27 cellular contexts compared by ENCODE assay signal in the genomic region with DNA sequence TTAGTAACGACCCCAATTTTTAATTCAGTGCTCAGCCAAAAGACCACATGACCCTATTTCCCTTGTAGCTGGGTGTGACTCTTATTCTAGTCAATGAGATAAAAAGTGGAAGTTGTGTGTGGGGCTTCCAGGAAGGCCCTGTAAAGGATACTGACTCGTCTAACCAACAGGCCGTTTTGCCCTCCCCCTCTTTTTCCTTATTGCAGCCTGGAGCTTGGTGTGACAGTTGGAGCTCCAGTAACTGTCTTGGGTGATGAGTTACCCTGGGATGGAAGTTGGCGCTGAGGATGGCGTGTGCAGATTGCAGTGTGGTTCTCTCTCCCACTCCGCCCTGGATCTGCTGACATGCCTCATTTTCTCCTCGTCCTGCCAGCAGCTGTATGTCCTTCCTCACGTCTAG.
DNase-seq lines count a peak whose midpoint lies in the region; ATAC-seq and TF ChIP-seq lines count a peak whose summit lies in the region.
"Had no signal": no experiment of that assay in that cellular context is flagged by ENCODE, and none has a peak within 500 bp of the region (broad histone marks: within the 10 kb centered on the region; RNA-seq: fewer than 3 reads in every experiment).

No MANE protein-coding gene starts in this region.

- no peaks in the 10 kb centered on the region for H3K27me3 ChIP-seq in upper lobe of right lung
- H3K27me3 ChIP-seq in CD8-positive, alpha-beta T cell (ENCODE audit: insufficient read depth, low read length) = no peaks in the 10 kb centered on the region
- H3K27me3 ChIP-seq: cardiac muscle cell, colonic mucosa, ovary, uterus had no signal

- peak; percentile 57 for DNase-seq in activated CD4-positive, alpha-beta T cell treated with anti-CD3 and anti-CD28 coated beads for 36 hours
- DNase-seq in activated CD4-positive, alpha-beta T cell treated with anti-CD3 and anti-CD28 coated beads for 1 hour = no peak
- peak; percentile 40 for DNase-seq in stimulated activated CD4-positive, alpha-beta T cell treated with anti-CD3 and anti-CD28 coated beads, Interleukin-1b, Interleukin-23, amount 100 ng/mL, for 48 hours
- no peak for DNase-seq in stimulated activated CD4-positive, alpha-beta T cell treated with anti-CD3 and anti-CD28 coated beads, Interleukin-4, amount 100 ng/mL, for 24 hours
- DNase-seq in activated CD4-positive, alpha-beta memory T cell treated with anti-CD3 and anti-CD28 coated beads for 36 hours = peak; percentile 44
- DNase-seq in upper lobe of right lung (no peak), GM13976 (ENCODE audit: low spot score) (no peak)
- DNase-seq in CD8-positive, alpha-beta T cell = no peak
- DNase-seq: 8988T; activated effector memory CD4-positive, alpha-beta T cell treated with anti-CD3 and anti-CD28 coated beads, Interleukin-2, amount 50 U/mL, for 16 hours; activated naive CD8-positive, alpha-beta T cell treated with anti-CD3 and anti-CD28 coated beads, Interleukin-2, amount 50 U/mL, for 24 hours; activated T-cell treated with anti-CD3 and anti-CD28 coated beads for 4 hours; CD4-positive, alpha-beta T cell; colonic mucosa; effector CD8-positive, alpha-beta T cell; hippocampal formation; mammary epithelial cell; NCI-H1092 treated with DMSO at 0.1 percent for 48 hours; NCI-H187; nephron progenitor cell; ovary; stimulated activated naive CD8-positive, alpha-beta T cell treated with anti-CD3 and anti-CD28 coated beads, Interleukin-15, amount 100 ng/mL, for 72 hours; uterus had no signal

- peak overlapping the region; percentile 53 for H3K27ac Mint-ChIP-seq in activated CD4-positive, alpha-beta T cell treated with anti-CD3 and anti-CD28 coated beads for 36 hours
- no peak overlapping the region for H3K27ac Mint-ChIP-seq in activated CD4-positive, alpha-beta memory T cell treated with anti-CD3 and anti-CD28 coated beads for 36 hours
- H3K27ac Mint-ChIP-seq in CD8-positive, alpha-beta T cell = no peak overlapping the region
- H3K27ac Mint-ChIP-seq: activated naive CD8-positive, alpha-beta T cell treated with anti-CD3 and anti-CD28 coated beads, Interleukin-2, amount 50 U/mL, for 24 hours; CD4-positive, alpha-beta T cell; GM23338; stimulated activated naive CD8-positive, alpha-beta T cell treated with anti-CD3 and anti-CD28 coated beads, Interleukin-15, amount 100 ng/mL, for 72 hours; WTC11 had no signal

- no peak overlapping the region for H3K4me3 ChIP-seq in upper lobe of right lung
- no peak overlapping the region for H3K4me3 ChIP-seq in CD8-positive, alpha-beta T cell (ENCODE audit: low read depth, low read length)
- H3K4me3 ChIP-seq: cardiac muscle cell, colonic mucosa, GM23338, ovary, SK-N-MC, uterus had no signal

- H3K27ac ChIP-seq in upper lobe of right lung = no peak overlapping the region
- H3K27ac ChIP-seq in CD8-positive, alpha-beta T cell (ENCODE audit: low read depth, low read length) = no peak overlapping the region
- H3K27ac ChIP-seq: cardiac muscle cell, colonic mucosa, ovary, SK-N-MC, uterus had no signal

- CTCF ChIA-PET in activated CD4-positive, alpha-beta T cell treated with anti-CD3 and anti-CD28 coated beads for 36 hours (lab: Charles Lee) = interaction anchor here (1.1 to 1.3 kb wide), 2 partner anchors 9 to 11 kb away, joined by 3 read pairs; no protein-coding TSS in a partner anchor
- CTCF ChIA-PET in activated CD4-positive, alpha-beta memory T cell treated with anti-CD3 and anti-CD28 coated beads for 36 hours (lab: Charles Lee) = interaction anchor here (0.6 kb wide), 2 partner anchors 316 to 381 kb away, joined by 3 read pairs; no protein-coding TSS in a partner anchor
- CTCF ChIA-PET in CD8-positive, alpha-beta T cell (lab: Charles Lee) = no interaction called here

- peaks cover 8% of the 10 kb centered on the region for H3K9me3 Mint-ChIP-seq in activated CD4-positive, alpha-beta T cell treated with anti-CD3 and anti-CD28 coated beads for 36 hours (ENCODE audit: low read depth)
- H3K9me3 Mint-ChIP-seq in activated CD4-positive, alpha-beta memory T cell treated with anti-CD3 and anti-CD28 coated beads for 36 hours = peaks cover 6% of the 10 kb centered on the region
- peaks cover 2% of the 10 kb centered on the region for H3K9me3 Mint-ChIP-seq in CD8-positive, alpha-beta T cell

- no peak overlapping the region for H3K4me3 Mint-ChIP-seq in activated CD4-positive, alpha-beta T cell treated with anti-CD3 and anti-CD28 coated beads for 36 hours
- no peak overlapping the region for H3K4me3 Mint-ChIP-seq in activated CD4-positive, alpha-beta memory T cell treated with anti-CD3 and anti-CD28 coated beads for 36 hours
- H3K4me3 Mint-ChIP-seq in CD8-positive, alpha-beta T cell = no peak overlapping the region
- H3K4me3 Mint-ChIP-seq: activated naive CD8-positive, alpha-beta T cell treated with anti-CD3 and anti-CD28 coated beads, Interleukin-2, amount 50 U/mL, for 24 hours; CD4-positive, alpha-beta T cell; GM23338; nephron progenitor cell; stimulated activated naive CD8-positive, alpha-beta T cell treated with anti-CD3 and anti-CD28 coated beads, Interleukin-15, amount 100 ng/mL, for 72 hours; WTC11 had no signal

- H3K36me3 ChIP-seq in upper lobe of right lung = no peaks in the 10 kb centered on the region
- H3K36me3 ChIP-seq in CD8-positive, alpha-beta T cell (ENCODE audit: insufficient read depth, low read length) = no peaks in the 10 kb centered on the region
- H3K36me3 ChIP-seq: cardiac muscle cell, colonic mucosa, ovary, uterus had no signal

- in situ Hi-C loops in GM13976 (cut with MboI; ENCODE audit: low sequenced_read_pairs, unreplicated experiment) = no loop called here

- POLR2A ChIA-PET in activated CD4-positive, alpha-beta T cell treated with anti-CD3 and anti-CD28 coated beads for 36 hours (lab: Charles Lee) = interaction anchor here (1.1 to 1.2 kb wide), 2 partner anchors 9 to 16 kb away, joined by 4 to 5 read pairs; no protein-coding TSS in a partner anchor
- POLR2A ChIA-PET in activated CD4-positive, alpha-beta memory T cell treated with anti-CD3 and anti-CD28 coated beads for 36 hours (lab: Charles Lee) = interaction anchor here (1.3 kb wide), 1 partner anchor 16 kb away, joined by 7 read pairs; no protein-coding TSS in a partner anchor
- POLR2A ChIA-PET in CD8-positive, alpha-beta T cell (lab: Charles Lee) = no interaction called here

- H3K27me3 Mint-ChIP-seq in activated CD4-positive, alpha-beta T cell treated with anti-CD3 and anti-CD28 coated beads for 36 hours = peaks cover 6% of the 10 kb centered on the region
- H3K27me3 Mint-ChIP-seq in activated CD4-positive, alpha-beta memory T cell treated with anti-CD3 and anti-CD28 coated beads for 36 hours = peaks cover 7% of the 10 kb centered on the region
- peaks cover 3% of the 10 kb centered on the region for H3K27me3 Mint-ChIP-seq in CD8-positive, alpha-beta T cell (ENCODE audit: low read depth)
- H3K27me3 Mint-ChIP-seq: CD4-positive, alpha-beta T cell had no signal

- ATAC-seq in activated CD4-positive, alpha-beta T cell treated with anti-CD3 and anti-CD28 coated beads for 36 hours = peak; percentile 21
- peak; percentile 57 for ATAC-seq in upper lobe of right lung
- no peak for ATAC-seq in CD8-positive, alpha-beta T cell
- ATAC-seq: activated naive CD8-positive, alpha-beta T cell treated with anti-CD3 and anti-CD28 coated beads, Interleukin-2, amount 50 U/mL, for 24 hours; GM23338; stimulated activated naive CD8-positive, alpha-beta T cell treated with anti-CD3 and anti-CD28 coated beads, Interleukin-15, amount 100 ng/mL, for 72 hours; WTC11 had no signal

- no peak for TF ChIP-seq CTCF in upper lobe of right lung (IDR thresholded peaks at IDR 0.05)
- TF ChIP-seq CTCF in GM13976 (IDR thresholded peaks at IDR 0.05; ENCODE audit: borderline replicate concordance, control extremely low read depth, extremely low read depth, insufficient read depth, missing control alignments) = no peak
- no peak for TF ChIP-seq CTCF in CD8-positive, alpha-beta T cell (IDR thresholded peaks at IDR 0.05)

- H3K36me3 Mint-ChIP-seq in activated CD4-positive, alpha-beta T cell treated with anti-CD3 and anti-CD28 coated beads for 36 hours (ENCODE audit: low read depth) = no peaks in the 10 kb centered on the region
- peaks cover under 1% of the 10 kb centered on the region for H3K36me3 Mint-ChIP-seq in activated CD4-positive, alpha-beta memory T cell treated with anti-CD3 and anti-CD28 coated beads for 36 hours
- H3K36me3 Mint-ChIP-seq in CD8-positive, alpha-beta T cell = no peaks in the 10 kb centered on the region

- no peaks in the 10 kb centered on the region for H3K9me3 ChIP-seq in upper lobe of right lung
- H3K9me3 ChIP-seq in CD8-positive, alpha-beta T cell (ENCODE audit: low read length) = no peaks in the 10 kb centered on the region
- H3K9me3 ChIP-seq: colonic mucosa, ovary, uterus had no signal

- intact Hi-C loops in activated CD4-positive, alpha-beta T cell treated with anti-CD3 and anti-CD28 coated beads for 36 hours (cut with DNase I, micrococcal nuclease) = no loop called here
- intact Hi-C loops in activated CD4-positive, alpha-beta memory T cell treated with anti-CD3 and anti-CD28 coated beads for 36 hours (cut with micrococcal nuclease) = no loop called here
- intact Hi-C loops in upper lobe of right lung (cut with DNase I) = no loop called here
- intact Hi-C loops in CD8-positive, alpha-beta T cell (cut with DNase I, micrococcal nuclease) = no loop called here

- H3K4me1 Mint-ChIP-seq in activated CD4-positive, alpha-beta T cell treated with anti-CD3 and anti-CD28 coated beads for 36 hours = peaks cover 34% of the 10 kb centered on the region
- H3K4me1 Mint-ChIP-seq in activated CD4-positive, alpha-beta memory T cell treated with anti-CD3 and anti-CD28 coated beads for 36 hours (ENCODE audit: low read depth) = peaks cover 39% of the 10 kb centered on the region
- H3K4me1 Mint-ChIP-seq in CD8-positive, alpha-beta T cell (ENCODE audit: low read depth) = no peaks in the 10 kb centered on the region
- H3K4me1 Mint-ChIP-seq: nephron progenitor cell had no signal

- H3K4me1 ChIP-seq in upper lobe of right lung = no peaks in the 10 kb centered on the region
- no peaks in the 10 kb centered on the region for H3K4me1 ChIP-seq in CD8-positive, alpha-beta T cell (ENCODE audit: insufficient read depth, low read length)
- H3K4me1 ChIP-seq: colonic mucosa, uterus had no signal

Comparison
In these comparisons a context has a peak if more than half of its experiments do, and no peak if none do; other contexts are left out.
1. DNase-seq: peak in activated CD4-positive, alpha-beta T cell treated with anti-CD3 and anti-CD28 coated beads for 36 hours (single experiment), stimulated activated CD4-positive, alpha-beta T cell treated with anti-CD3 and anti-CD28 coated beads, Interleukin-1b, Interleukin-23, amount 100 ng/mL, for 48 hours (single experiment) and activated CD4-positive, alpha-beta memory T cell treated with anti-CD3 and anti-CD28 coated beads for 36 hours (single experiment); none in activated CD4-positive, alpha-beta T cell treated with anti-CD3 and anti-CD28 coated beads for 1 hour (single experiment), stimulated activated CD4-positive, alpha-beta T cell treated with anti-CD3 and anti-CD28 coated beads, Interleukin-4, amount 100 ng/mL, for 24 hours (single experiment), upper lobe of right lung (single experiment), GM13976 (single experiment) and CD8-positive, alpha-beta T cell (0 of 7).